In the genomic region with DNA sequence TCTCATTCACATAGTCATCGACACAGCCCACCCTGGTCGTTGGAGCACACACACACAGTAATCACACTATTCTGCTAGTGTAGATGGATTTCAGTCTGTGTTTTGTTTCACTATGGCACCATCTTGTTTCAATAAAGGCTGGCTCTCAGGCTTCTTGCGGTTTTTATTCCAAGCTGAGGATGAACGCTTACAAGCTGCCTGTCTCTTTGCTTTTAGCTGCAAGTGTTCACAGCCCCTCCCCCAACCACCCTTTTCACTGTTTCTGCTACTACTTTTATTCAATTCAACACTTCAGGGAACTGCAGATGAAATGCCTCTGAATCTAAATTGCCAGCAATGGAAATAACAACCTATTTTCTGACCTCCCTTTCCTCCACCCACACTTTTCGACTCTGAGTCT, we compare ENCODE assay signal across 17 cellular contexts.
DNase-seq lines count a peak whose midpoint lies in the region; TF ChIP-seq lines count a peak whose summit lies in the region.
"Had no signal": no experiment of that assay in that cellular context is flagged by ENCODE, and none has a peak within 500 bp of the region (broad histone marks: within the 10 kb centered on the region; RNA-seq: fewer than 3 reads in every experiment).

No MANE protein-coding gene starts in this region.

- TF ChIP-seq CTCF in SK-N-SH (IDR thresholded peaks at IDR 0.05) (no peak), fibroblast of mammary gland (conservative IDR thresholded peaks at IDR 0.05; ENCODE audit: control insufficient read depth, insufficient read depth, low read depth, low read length) (no peak), stomach (IDR thresholded peaks at IDR 0.05) (no peak)

- CTCF ChIA-PET in SK-N-SH (lab: Yijun Ruan, JAX): interaction anchor here (1.2 kb wide), 1 partner anchor 154 kb away, joined by 3 read pairs; no protein-coding TSS in a partner anchor

- TF ChIP-seq EP300 in SK-N-SH (IDR thresholded peaks at IDR 0.05; ENCODE audit: borderline replicate concordance in 1 of 2, low read depth in 1 of 2, low read length in 1 of 2) (no peak), stomach (IDR thresholded peaks at IDR 0.05) (no peak)

- H2AFZ ChIP-seq in SK-N-SH (ENCODE audit: low read depth) (0 out of 2 replicates have a peak overlapping the region, but pooled peaks have one; percentile 30), neuron (ENCODE audit: low read depth, low read length) (peak overlapping the region; percentile 75)

- no peaks in the 10 kb centered on the region for H3F3A ChIP-seq in SK-N-SH (replicated peaks; ENCODE audit: insufficient read depth)

- no peak overlapping the region for H3K4me2 ChIP-seq in SK-N-SH

- H3K79me2 ChIP-seq in SK-N-SH (ENCODE audit: insufficient read depth): no peaks in the 10 kb centered on the region

- WGBS in SK-N-SH (ENCODE audit: low lambda C conversion rate): 63% methylated on average over 5 of the region's 5 CpGs
- 64 to 75% (median 69%) methylated on average over 5 of the region's 5 CpGs for WGBS in stomach, 5 donors

- peak; percentile 7 for DNase-seq in Ammon's horn (ENCODE audit: low spot score)
- DNase-seq in SK-N-SH: no peak
- peak; percentile 71 for DNase-seq in fibroblast of mammary gland (ENCODE audit: low read depth)
- no peak for DNase-seq in HUDEP-2 (lab: John Stamatoyannopoulos, UW; ENCODE audit: unreplicated experiment in 76 of 76)
- DNase-seq in H4 (ENCODE audit: low spot score): no peak
- no peak for DNase-seq in SW 1271 (lab: John Stamatoyannopoulos, UW)
- DNase-seq in stomach: no peak
- DNase-seq: activated CD8-positive, alpha-beta T cell treated with anti-CD3 and anti-CD28 coated beads, Interleukin-2, amount 10 ng/mL, durations not matched to agents 7 days and 5 days; activated T-cell treated with anti-CD3 and anti-CD28 coated beads, Interleukin-2, amount 50 U/mL, for 72 hours; CD8-positive, alpha-beta memory T cell; H7; mesendoderm; natural killer cell; NCI-H1930; NCI-H524; thyroid gland had no signal

- H3K4me1 ChIP-seq in SK-N-SH (ENCODE audit: control insufficient read depth in 1 of 2, insufficient read depth in 2 of 2, low read depth in 1 of 2, low read length in 1 of 2) (peaks cover 0 to 2% of the 10 kb centered on the region in 2 experiments; a peak in 1 of 4 replicates), neuron (ENCODE audit: insufficient read depth, low read length) (peaks cover 16% of the 10 kb centered on the region), stomach (no peaks in the 10 kb centered on the region)
- H3K4me1 ChIP-seq: thyroid gland had no signal

- H3K27ac ChIP-seq in SK-N-SH (ENCODE audit: low read depth in 2 of 2, low read length in 1 of 2): peak overlapping the region in 1 of 2 experiments; percentile 64; a peak in 2 of 4 replicates
- no peak overlapping the region for H3K27ac ChIP-seq in stomach
- H3K27ac ChIP-seq: thyroid gland had no signal

- no peaks in the 10 kb centered on the region for H3K27me3 ChIP-seq in SK-N-SH (ENCODE audit: insufficient read depth)
- no peaks in the 10 kb centered on the region for H3K27me3 ChIP-seq in neuron (ENCODE audit: insufficient read depth, low read length)
- H3K27me3 ChIP-seq in stomach: no peaks in the 10 kb centered on the region
- H3K27me3 ChIP-seq: thyroid gland had no signal

- no peak overlapping the region for H3K4me3 ChIP-seq in SK-N-SH (ENCODE audit: low read depth in 2 of 2, low read length in 1 of 2)
- no peak overlapping the region for H3K4me3 ChIP-seq in fibroblast of mammary gland (ENCODE audit: control insufficient read depth, low read depth, low read length)
- no peak overlapping the region for H3K4me3 ChIP-seq in neuron (ENCODE audit: low read length)
- H3K4me3 ChIP-seq in stomach: no peak overlapping the region
- H3K4me3 ChIP-seq: thyroid gland had no signal

- H4K20me1 ChIP-seq in SK-N-SH (ENCODE audit: insufficient read depth): no peaks in the 10 kb centered on the region

- no peak for TF ChIP-seq POLR2A in stomach (IDR thresholded peaks at IDR 0.05)

- H3K9me2 ChIP-seq in SK-N-SH: no peaks in the 10 kb centered on the region

- H3K36me3 ChIP-seq in SK-N-SH (replicated peaks in 1 of 2; ENCODE audit: control insufficient read depth in 1 of 2, insufficient read depth in 2 of 2, low read length in 1 of 2) (no peaks in the 10 kb centered on the region), neuron (ENCODE audit: insufficient read depth, low read length) (no peaks in the 10 kb centered on the region), stomach (no peaks in the 10 kb centered on the region)
- H3K36me3 ChIP-seq: thyroid gland had no signal

- no peak overlapping the region for H3K9ac ChIP-seq in SK-N-SH

- intact Hi-C loops in stomach (cut with DNase I; ENCODE audit: low total_unique reads): no loop called here

- H3K9me3 ChIP-seq in SK-N-SH: peaks cover 7% of the 10 kb centered on the region; the same call in 1 of the 2 replicates
- peaks cover 7% of the 10 kb centered on the region for H3K9me3 ChIP-seq in neuron (ENCODE audit: low read length)
- peaks cover 0 to 7% (median 0%) of the 10 kb centered on the region in 4 donors for H3K9me3 ChIP-seq in stomach
- H3K9me3 ChIP-seq: thyroid gland had no signal

- POLR2A ChIA-PET in SK-N-SH (lab: Yijun Ruan, JAX): no interaction called here

- no peak for TF ChIP-seq RAD21 in SK-N-SH (IDR thresholded peaks at IDR 0.05; ENCODE audit: low read length)

TF ChIP-seq in SK-N-SH, 30 proteins besides CTCF, POLR2A, EP300 and RAD21:
- TF ChIP-seq EZH2phosphoT487 (IDR thresholded peaks at IDR 0.05; ENCODE audit: borderline replicate concordance, low read depth) (no peak), TCF12 (IDR thresholded peaks at IDR 0.05) (peak; percentile 29; the same call in 1 of the 2 replicates)

Comparison
In these comparisons a context has a peak if more than half of its experiments do, and no peak if none do; other contexts are left out.
1. DNase-seq: peak in Ammon's horn (single experiment) and fibroblast of mammary gland (single experiment); none in SK-N-SH (single experiment), HUDEP-2 (0 of 76), H4 (single experiment), SW 1271 (0 of 2) and stomach (single experiment).